1 cellular context compared by ENCODE assay signal in genomic region chr6:30614843-30615218, GRCh38.
TF ChIP-seq lines count a peak whose summit lies in the region.

No MANE protein-coding gene starts in this region.

TF ChIP-seq in HepG2, 621 proteins besides CTCF, POLR2A, EP300 and RAD21 (continued from another document and continues in another):
- TF ChIP-seq PRDM10 (CRISPR knock-in tag; IDR thresholded peaks at IDR 0.05; ENCODE audit: low read depth) (peak; percentile 83; the same call in 1 of the 2 replicates), KLF9 (CRISPR knock-in tag; IDR thresholded peaks at IDR 0.05; ENCODE audit: low read depth) (no peak), SP2 (CRISPR knock-in tag; IDR thresholded peaks at IDR 0.05) (no peak), ZNF644 (CRISPR knock-in tag; IDR thresholded peaks at IDR 0.05; ENCODE audit: low read depth) (no peak), ZNF660 (CRISPR knock-in tag; IDR thresholded peaks at IDR 0.05; ENCODE audit: borderline replicate concordance, low read depth) (no peak), REL (CRISPR knock-in tag; conservative IDR thresholded peaks at IDR 0.05) (0 out of 2 replicates have a peak, but pooled peaks have one; percentile 32), ZNF710 (CRISPR knock-in tag; IDR thresholded peaks at IDR 0.05; ENCODE audit: borderline replicate concordance) (peak; percentile 31; the same call in 1 of the 2 replicates), TBP (CRISPR knock-in tag; IDR thresholded peaks at IDR 0.05) (no peak), ZNF180 (CRISPR knock-in tag; IDR thresholded peaks at IDR 0.05; ENCODE audit: borderline replicate concordance, low read depth) (no peak), ZNF3 (CRISPR knock-in tag; IDR thresholded peaks at IDR 0.05) (no peak), SKIL (CRISPR knock-in tag; IDR thresholded peaks at IDR 0.05; ENCODE audit: borderline replicate concordance) (no peak), PCBP2 (optimal IDR thresholded peaks at IDR 0.05; ENCODE audit: low read depth, low read length, poor library complexity, severe bottlenecking) (no peak), ZNF639 (CRISPR knock-in tag; conservative IDR thresholded peaks at IDR 0.05) (no peak), NFYB (CRISPR knock-in tag; IDR thresholded peaks at IDR 0.05) (no peak), XBP1 (CRISPR knock-in tag; IDR thresholded peaks at IDR 0.05) (no peak), ZNF263 (CRISPR knock-in tag; IDR thresholded peaks at IDR 0.05) (no peak), ZNF446 (CRISPR knock-in tag; IDR thresholded peaks at IDR 0.05) (no peak), ZIK1 (CRISPR knock-in tag; IDR thresholded peaks at IDR 0.05; ENCODE audit: borderline replicate concordance, low read depth) (no peak), ZBTB3 (CRISPR knock-in tag; IDR thresholded peaks at IDR 0.05; ENCODE audit: borderline replicate concordance, low read depth) (no peak), SUZ12 (IDR thresholded peaks at IDR 0.05; ENCODE audit: low read depth, low read length) (no peak), ZNF160 (CRISPR knock-in tag; IDR thresholded peaks at IDR 0.05) (no peak), ZNF878 (CRISPR knock-in tag; IDR thresholded peaks at IDR 0.05) (no peak; the same call in 1 of the 2 replicates), CENPT (CRISPR knock-in tag; IDR thresholded peaks at IDR 0.05; ENCODE audit: low read depth) (no peak), LRRFIP1 (CRISPR knock-in tag; conservative IDR thresholded peaks at IDR 0.05) (no peak), HDAC1 (CRISPR knock-in tag; IDR thresholded peaks at IDR 0.05) (peak; percentile 59), MNT (IDR thresholded peaks at IDR 0.05) (no peak), ZNF709 (CRISPR knock-in tag; IDR thresholded peaks at IDR 0.05) (no peak; the same call in 1 of the 2 replicates), CBX2 (IDR thresholded peaks at IDR 0.05; ENCODE audit: low read depth, low read length) (no peak), CBX2 (CRISPR knock-in tag; IDR thresholded peaks at IDR 0.05; ENCODE audit: low read depth) (no peak), ZNF205 (CRISPR knock-in tag; IDR thresholded peaks at IDR 0.05) (no peak), AGO2 (optimal IDR thresholded peaks at IDR 0.05; ENCODE audit: low read depth, low read length) (no peak), ZNF547 (CRISPR knock-in tag; IDR thresholded peaks at IDR 0.05) (no peak), ZFP91 (CRISPR knock-in tag; IDR thresholded peaks at IDR 0.05; ENCODE audit: borderline replicate concordance) (no peak), HMG20B (CRISPR knock-in tag; conservative IDR thresholded peaks at IDR 0.05) (no peak), NFRKB (IDR thresholded peaks at IDR 0.05) (peak; percentile 98), NFE2L1 (CRISPR knock-in tag; IDR thresholded peaks at IDR 0.05; ENCODE audit: borderline replicate concordance) (no peak), PBX3 (CRISPR knock-in tag; IDR thresholded peaks at IDR 0.05; ENCODE audit: borderline replicate concordance) (no peak), ELK4 (CRISPR knock-in tag; IDR thresholded peaks at IDR 0.05; ENCODE audit: borderline replicate concordance) (no peak), WIZ (CRISPR knock-in tag; IDR thresholded peaks at IDR 0.05) (no peak), ZNF740 (CRISPR knock-in tag; IDR thresholded peaks at IDR 0.05) (no peak), SIX1 (CRISPR knock-in tag; IDR thresholded peaks at IDR 0.05; ENCODE audit: borderline replicate concordance) (no peak), ZXDC (CRISPR knock-in tag; IDR thresholded peaks at IDR 0.05) (no peak)
